Comparison of ENCODE assay signal across 8 cellular contexts in the genomic region with DNA sequence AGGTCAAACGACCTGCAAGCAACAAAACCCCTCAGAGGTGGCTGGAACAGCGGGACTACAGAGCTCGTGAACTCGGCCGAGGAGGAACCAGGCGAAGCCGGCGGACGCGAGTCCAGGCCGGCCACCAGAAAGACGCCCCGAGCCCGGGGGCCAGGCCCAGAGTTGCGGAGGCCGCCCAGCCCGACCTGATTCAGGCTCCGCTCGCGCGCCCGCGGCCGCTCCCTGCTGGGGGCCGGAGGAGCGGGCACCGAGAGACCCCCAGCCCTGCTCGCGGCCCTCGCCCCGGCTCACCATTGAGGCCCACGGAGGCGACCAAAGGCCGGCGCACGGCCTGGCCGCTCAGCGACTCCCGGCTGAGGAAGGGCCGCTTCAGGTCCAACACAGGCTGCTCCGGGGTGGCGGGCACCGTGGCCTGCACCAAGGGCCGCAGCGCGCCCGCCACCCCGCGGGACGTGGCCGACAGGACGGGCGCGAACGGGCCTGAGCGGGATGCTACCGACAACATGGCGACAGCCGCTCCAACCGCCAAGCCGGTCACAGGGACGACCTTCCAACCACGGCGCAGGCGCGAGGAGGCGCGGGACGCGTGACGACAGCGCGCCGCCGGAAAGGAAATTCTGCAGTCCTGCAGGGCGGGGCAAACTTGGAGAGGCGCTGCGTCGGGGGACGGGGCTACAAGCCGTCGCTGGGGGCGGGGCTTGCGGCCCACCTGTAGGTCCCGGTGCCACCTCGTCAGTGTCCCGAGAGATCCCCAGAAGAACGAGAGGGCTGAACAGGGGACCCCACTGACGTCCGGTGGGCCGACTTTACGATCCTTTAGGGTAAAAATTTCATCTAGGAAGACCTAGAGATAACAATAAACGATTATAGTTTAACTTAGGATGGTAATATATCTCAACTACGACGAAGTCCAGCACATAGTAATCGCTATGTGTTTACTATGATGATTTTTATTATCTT. TPM values are rescaled to one million over a fixed set of nuclear protein-coding genes. Genes with fewer than 3 reads are reported as not detected.
DNase-seq lines count a peak whose midpoint lies in the region; ATAC-seq and TF ChIP-seq lines count a peak whose summit lies in the region.

A gene (minus strand): TSS at position 538 of the 960 bp plus-strand sequence. CDS start 33 bp downstream, at position 505.

- WGBS in mesodermal cell (ENCODE audit: insufficient coverage in 2 of 2), 2 experiments: 0 to 1% methylated on average over 53 to 57 of the region's 96 CpGs

- H2AFZ ChIP-seq in OCI-LY1 (ENCODE audit: low read length): peak within 1 kb of the TSS; percentile 73; the same call in 1 of the 2 replicates

- peaks cover 30% of the 10 kb centered on the region for H3K36me3 ChIP-seq in OCI-LY1 (ENCODE audit: insufficient read depth, low read length)
- peaks cover 6% of the 10 kb centered on the region for H3K36me3 ChIP-seq in mesodermal cell (ENCODE audit: control insufficient read depth, insufficient read depth, low read length)

- no peak for TF ChIP-seq CTCF in OCI-LY1 (IDR thresholded peaks at IDR 0.05; ENCODE audit: low read length)

- H3K27me3 ChIP-seq in OCI-LY1 (ENCODE audit: insufficient read depth, low read length): 0 out of 2 replicates have a peak, but pooled peaks cover under 1% of the 10 kb centered on the region

- H3K79me2 ChIP-seq in OCI-LY1 (ENCODE audit: insufficient read depth, low read length): peaks cover 42% of the 10 kb centered on the region

- ATAC-seq in GM21526 (IDR thresholded peaks at IDR 0.05; ENCODE audit: low FRiP score, unreplicated experiment): peak; percentile 94

- in situ Hi-C loops in endometrial microvascular endothelial cells (cut with HindIII; ENCODE audit: inconsistent ontology term, low pct_unique_long_range_greater_than_20kb, low sequenced_read_pairs): no loop called here

- no peaks in the 10 kb centered on the region; the same call in 1 of the 2 replicates for H3K9me3 ChIP-seq in OCI-LY1 (ENCODE audit: low read length)
- peaks cover 5% of the 10 kb centered on the region for H3K9me3 ChIP-seq in mesodermal cell (ENCODE audit: control insufficient read depth, low read length)

- H3K4me2 ChIP-seq in OCI-LY1 (ENCODE audit: low read length): peak within 1 kb of the TSS; percentile 86

- H3F3A ChIP-seq in OCI-LY1 (ENCODE audit: insufficient read depth, low read length): no peaks in the 10 kb centered on the region

- H4K20me1 ChIP-seq in OCI-LY1 (ENCODE audit: insufficient read depth, low read length): peaks cover 7% of the 10 kb centered on the region

- H3K4me3 ChIP-seq in OCI-LY1 (ENCODE audit: low read depth, low read length, poor library complexity, severe bottlenecking) (peak within 1 kb of the TSS; percentile 97), mesodermal cell (ENCODE audit: extremely low read depth, insufficient read depth, low read length, poor library complexity, severe bottlenecking) (peak within 1 kb of the TSS; percentile 89)

- peak; percentile 97 for DNase-seq in DMS 273 (lab: John Stamatoyannopoulos, UW; ENCODE audit: unreplicated experiment)
- peak; percentile 92 for DNase-seq in HuH-7 (ENCODE audit: low spot score)
- peak; percentile 97 for DNase-seq in activated CD8-positive, alpha-beta memory T cell treated with anti-CD3 and anti-CD28 coated beads, Interleukin-2, amount 50 U/mL, for 4 hours
- peak; percentile 91 for DNase-seq in stimulated activated CD8-positive, alpha-beta memory T cell treated with anti-CD3 and anti-CD28 coated beads, Interleukin-15, amount 100 ng/mL, for 24 hours (ENCODE audit: low read depth)

- H3K9ac ChIP-seq in OCI-LY1 (ENCODE audit: low read length): peak within 1 kb of the TSS; percentile 99

- peak within 1 kb of the TSS; percentile 61 for H3K27ac ChIP-seq in OCI-LY1 (ENCODE audit: low read depth, low read length, poor library complexity, severe bottlenecking)
- H3K27ac ChIP-seq in mesodermal cell (ENCODE audit: low read depth, low read length, severe bottlenecking): peak within 1 kb of the TSS; percentile 91

- no peaks in the 10 kb centered on the region for H3K9me2 ChIP-seq in OCI-LY1 (ENCODE audit: low read depth, low read length)

- H3K4me1 ChIP-seq in OCI-LY1 (ENCODE audit: insufficient read depth, low read length, severe bottlenecking): peaks cover 21% of the 10 kb centered on the region
- H3K4me1 ChIP-seq in mesodermal cell (ENCODE audit: control insufficient read depth, insufficient read depth, low read length, poor library complexity, severe bottlenecking): no peaks in the 10 kb centered on the region

RNA-seq across cellular contexts. Expression of the gene that starts here (rescaled TPM):
- 46.4 TPM for total RNA-seq in endometrial microvascular endothelial cells (ENCODE audit: inconsistent ontology term)
- 44.3 TPM for polyA plus RNA-seq in mesodermal cell (2013, experiment 1 of 2)
- polyA plus RNA-seq in mesodermal cell (2013, experiment 2 of 2): 46.1 TPM

Comparison
In these comparisons a context has a peak if more than half of its experiments do, and no peak if none do; other contexts are left out.
1. Peak in every context shown above with its lines: DNase-seq, ATAC-seq, H3K4me3 ChIP-seq and H3K27ac ChIP-seq.